ENCODE assay signal across 1 cellular context in genomic region chr14:77151918-77152588, GRCh38.
TF ChIP-seq lines count a peak whose summit lies in the region.

No MANE protein-coding gene starts in this region.

TF ChIP-seq in HCT116, 20 proteins besides CTCF, POLR2A, EP300 and RAD21 (continued from another document):
- TF ChIP-seq ZNF274 (IDR thresholded peaks at IDR 0.05; ENCODE audit: low read depth, low read length) (no peak), FOSL1 (IDR thresholded peaks at IDR 0.05; ENCODE audit: low read depth) (no peak), EZH2phosphoT487 (IDR thresholded peaks at IDR 0.05; ENCODE audit: borderline replicate concordance) (no peak)
- TF ChIP-seq, protein P1, sequence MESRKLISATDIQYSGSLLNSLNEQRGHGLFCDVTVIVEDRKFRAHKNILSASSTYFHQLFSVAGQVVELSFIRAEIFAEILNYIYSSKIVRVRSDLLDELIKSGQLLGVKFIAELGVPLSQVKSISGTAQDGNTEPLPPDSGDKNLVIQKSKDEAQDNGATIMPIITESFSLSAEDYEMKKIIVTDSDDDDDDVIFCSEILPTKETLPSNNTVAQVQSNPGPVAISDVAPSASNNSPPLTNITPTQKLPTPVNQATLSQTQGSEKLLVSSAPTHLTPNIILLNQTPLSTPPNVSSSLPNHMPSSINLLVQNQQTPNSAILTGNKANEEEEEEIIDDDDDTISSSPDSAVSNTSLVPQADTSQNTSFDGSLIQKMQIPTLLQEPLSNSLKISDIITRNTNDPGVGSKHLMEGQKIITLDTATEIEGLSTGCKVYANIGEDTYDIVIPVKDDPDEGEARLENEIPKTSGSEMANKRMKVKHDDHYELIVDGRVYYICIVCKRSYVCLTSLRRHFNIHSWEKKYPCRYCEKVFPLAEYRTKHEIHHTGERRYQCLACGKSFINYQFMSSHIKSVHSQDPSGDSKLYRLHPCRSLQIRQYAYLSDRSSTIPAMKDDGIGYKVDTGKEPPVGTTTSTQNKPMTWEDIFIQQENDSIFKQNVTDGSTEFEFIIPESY (IDR thresholded peaks at IDR 0.05; ENCODE audit: extremely low read depth, insufficient replicate concordance, low read length): no peak
